Comparison of ENCODE assay signal across 1 cellular context in genomic region chr15:75768526-75768925, GRCh38. TPM values are rescaled to one million over a fixed set of nuclear protein-coding genes. Genes with fewer than 3 reads are reported as not detected.
"Had no signal": no experiment of that assay in that cellular context is flagged by ENCODE, and none has a peak within 500 bp of the region (broad histone marks: within the 10 kb centered on the region; RNA-seq: fewer than 3 reads in every experiment).

No MANE protein-coding gene starts in this region.

RNA-seq across cellular contexts. Expression of gene CSPG4, which starts 55.9 kb away (rescaled TPM):
- polyA plus RNA-seq: IgD-negative memory B cell had no signal
